ENCODE assay signal across 8 cellular contexts in genomic region chr7:116671111-116671510, GRCh38. TPM values are rescaled to one million over a fixed set of nuclear protein-coding genes. Genes with fewer than 3 reads are reported as not detected.
A peak's percentile ranks its signal among the peaks of the same experiment; 100 is the strongest.
DNase-seq lines count a peak whose midpoint lies in the region; ATAC-seq and TF ChIP-seq lines count a peak whose summit lies in the region.

No MANE protein-coding gene starts in this region.

- ATAC-seq in Panc1 = no peak
- no peak for ATAC-seq in GM21723 (IDR thresholded peaks at IDR 0.05; ENCODE audit: unreplicated experiment)

- CTCF ChIA-PET in Panc1 (lab: Charles Lee) = interaction anchor here (0.7 kb wide), 1 partner anchor 115 kb away, joined by 3 read pairs; no protein-coding TSS in a partner anchor
- CTCF ChIA-PET in activated naive CD4-positive, alpha-beta T cell treated with anti-CD3 and anti-CD28 coated beads for 36 hours (lab: Charles Lee) = interaction anchor here (0.7 to 0.9 kb wide), 3 partner anchors 79 to 396 kb away, joined by 3 read pairs; no protein-coding TSS in a partner anchor

- H3K36me3 Mint-ChIP-seq in CD14-positive monocyte (peaks cover 0 to 3% of the 10 kb centered on the region in 2 donors), neural progenitor cell (no peaks in the 10 kb centered on the region)
- no peaks in the 10 kb centered on the region for H3K36me3 Mint-ChIP-seq in activated naive CD4-positive, alpha-beta T cell treated with anti-CD3 and anti-CD28 coated beads for 36 hours (ENCODE audit: low read depth)

- peaks cover 13% of the 10 kb centered on the region for H3K4me1 Mint-ChIP-seq in CD14-positive monocyte
- peaks cover 13% of the 10 kb centered on the region for H3K4me1 Mint-ChIP-seq in neural progenitor cell
- peaks cover 2% of the 10 kb centered on the region for H3K4me1 Mint-ChIP-seq in activated naive CD4-positive, alpha-beta T cell treated with anti-CD3 and anti-CD28 coated beads for 36 hours (ENCODE audit: low read depth)

- in situ Hi-C loops in Panc1 (cut with HindIII; ENCODE audit: low pct_unique_long_range_greater_than_20kb, low sequenced_read_pairs) = no loop called here

- H3K4me1 ChIP-seq in Panc1 (ENCODE audit: control insufficient read depth, insufficient read depth, low read length) (peaks cover 25% of the 10 kb centered on the region), neural progenitor cell (peaks cover 6% of the 10 kb centered on the region)

- H3K4me2 ChIP-seq in neural progenitor cell = peak overlapping the region; percentile 96

- H3F3A ChIP-seq in neural progenitor cell (ENCODE audit: low read depth) = no peaks in the 10 kb centered on the region

- no peak overlapping the region for H3K27ac Mint-ChIP-seq in CD14-positive monocyte
- no peak overlapping the region for H3K27ac Mint-ChIP-seq in neural progenitor cell
- no peak overlapping the region for H3K27ac Mint-ChIP-seq in activated naive CD4-positive, alpha-beta T cell treated with anti-CD3 and anti-CD28 coated beads for 36 hours

- H3K4me3 Mint-ChIP-seq in CD14-positive monocyte = peak overlapping the region; percentile 70 to 91
- H3K4me3 Mint-ChIP-seq in neural progenitor cell = peak overlapping the region; percentile 89
- no peak overlapping the region for H3K4me3 Mint-ChIP-seq in activated naive CD4-positive, alpha-beta T cell treated with anti-CD3 and anti-CD28 coated beads for 36 hours

- peaks cover 3% of the 10 kb centered on the region; the same call in 1 of the 2 replicates for H3K36me3 ChIP-seq in Panc1 (ENCODE audit: control insufficient read depth, insufficient read depth, low read length)
- no peaks in the 10 kb centered on the region for H3K36me3 ChIP-seq in neural progenitor cell

- H3K9me3 ChIP-seq in Panc1 (ENCODE audit: control insufficient read depth, insufficient read depth, low read depth, low read length) (no peaks in the 10 kb centered on the region), neural progenitor cell (ENCODE audit: low read depth) (no peaks in the 10 kb centered on the region)

- H3K9ac ChIP-seq in neural progenitor cell = no peak overlapping the region

- no peak overlapping the region for H2AFZ ChIP-seq in neural progenitor cell (replicated peaks)

- H3K9me3 Mint-ChIP-seq in CD14-positive monocyte (peaks cover 0 to 3% (median 0%) of the 10 kb centered on the region in 7 donors), neural progenitor cell (no peaks in the 10 kb centered on the region)
- H3K9me3 Mint-ChIP-seq in activated naive CD4-positive, alpha-beta T cell treated with anti-CD3 and anti-CD28 coated beads for 36 hours = no peaks in the 10 kb centered on the region

- H3K4me3 ChIP-seq in Panc1 (ENCODE audit: low read depth in 2 of 2, low read length in 2 of 2) = peak overlapping the region; percentile 56 to 86
- H3K4me3 ChIP-seq in neural progenitor cell = peak overlapping the region; percentile 60

- POLR2A ChIA-PET in Panc1 (lab: Charles Lee) = interaction anchor here (0.7 to 1.1 kb wide), 3 partner anchors 10 to 55 kb away, joined by 3 to 6 read pairs (median 5); no protein-coding TSS in a partner anchor

- peaks cover 29 to 54% (median 37%) of the 10 kb centered on the region in 3 donors for H3K27me3 Mint-ChIP-seq in CD14-positive monocyte (ENCODE audit: low read depth in 3 of 3)
- peaks cover 21% of the 10 kb centered on the region for H3K27me3 Mint-ChIP-seq in neural progenitor cell (ENCODE audit: insufficient read depth, low read depth)
- peaks cover 51% of the 10 kb centered on the region for H3K27me3 Mint-ChIP-seq in activated naive CD4-positive, alpha-beta T cell treated with anti-CD3 and anti-CD28 coated beads for 36 hours (ENCODE audit: low read depth)

- DNase-seq in CD14-positive monocyte (ENCODE audit: low spot score) = no peak
- DNase-seq in Panc1 (ENCODE audit: low read depth, low spot score) = no peak
- DNase-seq in epithelial cell of prostate (ENCODE audit: low read depth, low spot score) = no peak
- no peak for DNase-seq in neural progenitor cell (ENCODE audit: low spot score)
- DNase-seq in NCI-H774 (lab: John Stamatoyannopoulos, UW) = no peak
- no peak for DNase-seq in activated naive CD4-positive, alpha-beta T cell treated with anti-CD3 and anti-CD28 coated beads for 36 hours
- DNase-seq in activated CD4-positive, CD25-positive, alpha-beta regulatory T cell treated with anti-CD3 and anti-CD28 coated beads, Interleukin-2, amount 50 U/mL, for 72 hours = no peak

- TF ChIP-seq CTCF in CD14-positive monocyte (IDR thresholded peaks at IDR 0.05) (no peak), Panc1 (IDR thresholded peaks at IDR 0.05) (no peak), neural progenitor cell (IDR thresholded peaks at IDR 0.05) (no peak)

- BruUV-seq in Panc1 (replicated peaks; lab: Mats Ljungman, UMichigan) = no TSS peak

- intact Hi-C loops in CD14-positive monocyte (cut with micrococcal nuclease) (loop anchor here (5.0 to 10.0 kb wide), 3 partner anchors 69 to 134 kb away; no protein-coding TSS in a partner anchor), Panc1 (cut with micrococcal nuclease; ENCODE audit: unreplicated experiment) (loop anchor here (2.0 to 5.0 kb wide), 2 partner anchors 79 to 138 kb away; no protein-coding TSS in a partner anchor)
- intact Hi-C loops in activated naive CD4-positive, alpha-beta T cell treated with anti-CD3 and anti-CD28 coated beads for 36 hours (cut with micrococcal nuclease) = loop anchor here (1.0 to 10.0 kb wide), 6 partner anchors 79 to 496 kb away; no protein-coding TSS in a partner anchor

- no peaks in the 10 kb centered on the region for H4K20me1 ChIP-seq in neural progenitor cell (ENCODE audit: low read depth)

- H3K27me3 ChIP-seq in Panc1 (ENCODE audit: control insufficient read depth, insufficient read depth, low read length) = no peaks in the 10 kb centered on the region
- peaks cover 45% of the 10 kb centered on the region for H3K27me3 ChIP-seq in neural progenitor cell

- H3K27ac ChIP-seq in Panc1 (ENCODE audit: low read length) = peak overlapping the region; percentile 87
- H3K27ac ChIP-seq in epithelial cell of prostate = peak overlapping the region; percentile 91
- H3K27ac ChIP-seq in neural progenitor cell = no peak overlapping the region

- no peaks in the 10 kb centered on the region for H3K79me2 ChIP-seq in neural progenitor cell (ENCODE audit: low read depth)

RNA-seq across cellular contexts. Expression of gene MET, which starts 0.9 kb away (rescaled TPM):
- polyA plus RNA-seq in CD14-positive monocyte = not detected
- total RNA-seq in Panc1 (2021; ENCODE audit: unreplicated experiment) = 103 TPM
- 33.7 TPM for polyA plus RNA-seq in Panc1 (2012; ENCODE audit: insufficient read length)
- total RNA-seq in neural progenitor cell (ENCODE audit: low replicate concordance) = 7.0 and 8.4 TPM in 2 replicates
- total RNA-seq in activated naive CD4-positive, alpha-beta T cell treated with anti-CD3 and anti-CD28 coated beads for 36 hours = under 1 TPM; 0.42 to 0.52 TPM

Comparison
In these comparisons a context has a peak if more than half of its experiments do, and no peak if none do; other contexts are left out.
1. RNA of gene MET, which starts 0.9 kb away (total RNA-seq): 103 TPM in Panc1 (single experiment); 7.0 to 8.4 TPM in neural progenitor cell and 0.42 to 0.52 TPM in activated naive CD4-positive, alpha-beta T cell treated with anti-CD3 and anti-CD28 coated beads for 36 hours; every median in the first group is over 10 times any median in the second.